In genomic region chr17:13594310-13594709, GRCh38 we compare ENCODE assay signal across 2 cellular contexts.
TF ChIP-seq lines count a peak whose summit lies in the region.

No MANE protein-coding gene starts in this region.

TF ChIP-seq in A549, 52 proteins besides CTCF, POLR2A, EP300 and RAD21:
- TF ChIP-seq EHMT2 (IDR thresholded peaks at IDR 0.05; ENCODE audit: low read depth) = no peak
- no peak for TF ChIP-seq ZFP36 (IDR thresholded peaks at IDR 0.05; ENCODE audit: borderline replicate concordance, partially characterized antibody)

TF ChIP-seq in SK-N-SH treated with all-trans-retinoic acid at 6 μM for 48 hours, 23 proteins besides CTCF, POLR2A, EP300 and RAD21:
- TF ChIP-seq ISL1 (CRISPR knock-in tag; IDR thresholded peaks at IDR 0.05) (no peak), PPARA (CRISPR knock-in tag; IDR thresholded peaks at IDR 0.05; ENCODE audit: borderline replicate concordance) (no peak), RARB (CRISPR knock-in tag; IDR thresholded peaks at IDR 0.05) (no peak), CSDC2 (CRISPR knock-in tag; IDR thresholded peaks at IDR 0.05) (no peak), ARNTL (CRISPR knock-in tag; IDR thresholded peaks at IDR 0.05; ENCODE audit: borderline replicate concordance, low read depth) (no peak), ZNF8 (CRISPR knock-in tag; IDR thresholded peaks at IDR 0.05) (no peak; the same call in 1 of the 2 replicates), BACH2 (CRISPR knock-in tag; IDR thresholded peaks at IDR 0.05; ENCODE audit: borderline replicate concordance) (no peak), CSRNP3 (CRISPR knock-in tag; IDR thresholded peaks at IDR 0.05) (no peak), PATZ1 (CRISPR knock-in tag; IDR thresholded peaks at IDR 0.05; ENCODE audit: borderline replicate concordance) (no peak), OSR1 (CRISPR knock-in tag; IDR thresholded peaks at IDR 0.05) (no peak), ZC3H10 (CRISPR knock-in tag; IDR thresholded peaks at IDR 0.05) (no peak), ZFP30 (CRISPR knock-in tag; IDR thresholded peaks at IDR 0.05) (no peak), TOX (CRISPR knock-in tag; IDR thresholded peaks at IDR 0.05; ENCODE audit: borderline replicate concordance) (no peak), ZNF565 (CRISPR knock-in tag; conservative IDR thresholded peaks at IDR 0.05; ENCODE audit: low read depth) (no peak), SNAI2 (CRISPR knock-in tag; IDR thresholded peaks at IDR 0.05) (no peak), CREB5 (CRISPR knock-in tag; IDR thresholded peaks at IDR 0.05; ENCODE audit: low read depth) (no peak), ZFP3 (CRISPR knock-in tag; IDR thresholded peaks at IDR 0.05) (no peak), GLIS3 (CRISPR knock-in tag; IDR thresholded peaks at IDR 0.05) (no peak), TCF4 (CRISPR knock-in tag; IDR thresholded peaks at IDR 0.05; ENCODE audit: borderline replicate concordance) (no peak), TSHZ2 (CRISPR knock-in tag; IDR thresholded peaks at IDR 0.05) (no peak)
